In the genomic region with DNA sequence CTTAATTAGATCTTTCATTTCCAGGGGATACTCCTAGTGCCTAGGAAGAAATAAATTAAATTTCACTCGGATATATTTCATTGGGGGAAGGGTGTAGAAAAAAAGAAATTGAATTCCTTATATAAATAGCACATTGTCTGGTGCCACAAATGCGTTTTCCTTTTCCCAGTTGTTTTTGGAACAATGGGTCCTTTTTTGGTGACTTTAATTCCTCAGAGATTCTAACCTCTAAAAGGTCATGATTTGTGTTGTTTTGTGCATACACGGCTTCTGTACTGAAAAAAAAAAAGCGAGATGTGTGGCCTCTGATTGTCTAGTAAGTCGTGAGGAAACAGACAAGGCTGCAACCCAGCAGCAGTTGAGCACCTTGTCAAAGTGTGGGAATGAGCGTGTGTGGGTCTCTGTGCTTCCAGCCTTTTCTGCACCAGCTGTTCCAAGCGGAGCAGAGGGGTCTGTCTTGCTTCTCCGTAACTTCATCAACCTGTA, we compare ENCODE assay signal across 18 cellular contexts.
"Had no signal": no experiment of that assay in that cellular context is flagged by ENCODE, and none has a peak within 500 bp of the region (broad histone marks: within the 10 kb centered on the region; RNA-seq: fewer than 3 reads in every experiment).

No MANE protein-coding gene starts in this region.

- ATAC-seq: activated CD4-positive, alpha-beta T cell treated with anti-CD3 and anti-CD28 coated beads for 36 hours; gastrocnemius medialis; stimulated activated naive CD8-positive, alpha-beta T cell treated with anti-CD3 and anti-CD28 coated beads, Interleukin-15, amount 100 ng/mL, for 72 hours; WTC11 had no signal

- H3K9me3 Mint-ChIP-seq: activated T-helper 1 cell treated with anti-CD3 and anti-CD28 coated beads, Interleukin-12 subunit alpha, Interleukin-12 subunit beta, Interleukin-2, Interleukin-4 antibody, amounts not matched to agents 30 ng/mL and 10 ng/mL and 1 ng/mL, durations not matched to agents 14 hours and 24 hours and 36 hours; endodermal cell; neural crest cell; stimulated activated naive CD8-positive, alpha-beta T cell treated with anti-CD3 and anti-CD28 coated beads, Interleukin-15, amount 100 ng/mL, for 72 hours; type B pancreatic cell had no signal

- H3K4me3 Mint-ChIP-seq: activated CD4-positive, alpha-beta T cell treated with anti-CD3 and anti-CD28 coated beads for 36 hours; activated naive CD8-positive, alpha-beta T cell; activated T-helper 1 cell treated with anti-CD3 and anti-CD28 coated beads, Interleukin-12 subunit alpha, Interleukin-12 subunit beta, Interleukin-2, Interleukin-4 antibody, amounts not matched to agents 30 ng/mL and 10 ng/mL and 1 ng/mL, durations not matched to agents 14 hours and 24 hours and 36 hours; endodermal cell; neural crest cell; stimulated activated naive CD8-positive, alpha-beta T cell treated with anti-CD3 and anti-CD28 coated beads, Interleukin-15, amount 100 ng/mL, for 72 hours; type B pancreatic cell; WTC11 had no signal

- H3K4me1 ChIP-seq: gastrocnemius medialis, right lobe of liver had no signal

- H3K36me3 Mint-ChIP-seq: type B pancreatic cell had no signal

- H3K27ac Mint-ChIP-seq: activated CD4-positive, alpha-beta T cell treated with anti-CD3 and anti-CD28 coated beads for 36 hours; activated naive CD8-positive, alpha-beta T cell; activated T-helper 1 cell treated with anti-CD3 and anti-CD28 coated beads, Interleukin-12 subunit alpha, Interleukin-12 subunit beta, Interleukin-2, Interleukin-4 antibody, amounts not matched to agents 30 ng/mL and 10 ng/mL and 1 ng/mL, durations not matched to agents 14 hours and 24 hours and 36 hours; endodermal cell; progenitor cell of endocrine pancreas; stimulated activated naive CD8-positive, alpha-beta T cell treated with anti-CD3 and anti-CD28 coated beads, Interleukin-15, amount 100 ng/mL, for 72 hours; type B pancreatic cell; WTC11 had no signal

- DNase-seq: activated CD4-positive, alpha-beta T cell treated with anti-CD3 and anti-CD28 coated beads for 36 hours; activated CD4-positive, alpha-beta T cell treated with anti-CD3 and anti-CD28 coated beads, Interleukin-2, amount 50 U/mL, for 48 hours; activated gamma-delta T cell treated with Interleukin-2 at 50 U/mL for 16 hours; endodermal cell; gastrocnemius medialis; head of caudate nucleus; right lobe of liver; small intestine; stimulated activated CD4-positive, alpha-beta T cell treated with anti-CD3 and anti-CD28 coated beads, Interleukin-4, amount 100 ng/mL, for 1 hour; stimulated activated naive CD8-positive, alpha-beta T cell treated with anti-CD3 and anti-CD28 coated beads, Interleukin-15, amount 100 ng/mL, for 72 hours; T-helper 2 cell had no signal

- H3K36me3 ChIP-seq: cardiac muscle cell, gastrocnemius medialis, right lobe of liver had no signal

- H3K9me3 ChIP-seq: gastrocnemius medialis, right lobe of liver had no signal

- H3K27me3 Mint-ChIP-seq: activated CD4-positive, alpha-beta T cell treated with anti-CD3 and anti-CD28 coated beads for 36 hours; activated naive CD8-positive, alpha-beta T cell; stimulated activated naive CD8-positive, alpha-beta T cell treated with anti-CD3 and anti-CD28 coated beads, Interleukin-15, amount 100 ng/mL, for 72 hours had no signal

- H3K27ac ChIP-seq: cardiac muscle cell, gastrocnemius medialis, right lobe of liver had no signal

- H3K4me3 ChIP-seq: cardiac muscle cell, gastrocnemius medialis, right lobe of liver had no signal

- FAIRE-seq: small intestine had no signal

- H3K27me3 ChIP-seq: cardiac muscle cell, right lobe of liver had no signal
